ENCODE assay signal across 16 cellular contexts in the genomic region with DNA sequence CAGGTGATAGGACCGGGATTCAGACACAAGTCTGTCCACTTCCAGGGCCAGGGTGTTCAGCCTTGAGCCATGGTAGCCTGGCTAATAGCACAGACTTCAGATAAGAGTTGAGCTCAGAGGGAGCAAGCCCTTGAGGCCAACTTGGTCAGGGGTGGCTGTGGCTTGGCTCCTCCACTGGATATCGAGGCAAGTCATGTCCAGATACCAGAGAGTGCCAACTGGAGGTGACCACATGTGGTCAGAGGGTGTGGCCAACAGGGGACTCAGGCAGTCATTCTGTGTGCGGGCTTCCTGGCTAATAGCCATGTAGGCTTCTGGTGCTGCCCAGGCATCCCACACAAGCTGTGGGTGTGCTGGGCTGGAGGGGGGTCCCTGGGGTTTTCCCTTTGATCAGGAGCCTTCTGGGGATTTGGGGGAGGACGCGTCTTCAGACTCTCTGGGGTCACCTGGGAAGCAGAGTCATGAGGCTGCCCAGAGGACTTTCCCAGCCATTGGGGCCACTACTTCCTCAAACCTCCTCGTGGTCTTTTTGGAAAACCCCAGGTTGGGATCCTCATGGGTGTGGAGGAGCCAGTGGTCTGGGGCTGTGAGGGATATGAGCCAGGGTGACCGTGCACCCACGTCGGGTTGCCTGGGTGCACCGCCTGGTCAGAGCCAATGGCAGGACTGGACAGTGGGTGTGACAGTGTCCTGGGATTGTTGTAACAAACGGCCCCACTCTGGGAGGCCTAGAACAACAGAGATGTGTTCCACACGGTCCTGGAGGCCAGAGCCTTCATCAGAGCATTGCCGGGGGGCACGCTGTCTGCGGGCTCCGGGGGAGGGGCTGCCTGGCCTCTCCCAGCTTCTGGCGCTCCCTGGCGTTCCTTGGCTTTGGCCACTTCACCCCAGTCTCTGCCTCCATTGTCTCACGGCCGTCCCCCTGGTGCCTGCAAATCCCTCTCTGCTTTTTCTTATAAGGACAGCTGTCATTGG.
"Had no signal": no experiment of that assay in that cellular context is flagged by ENCODE, and none has a peak within 500 bp of the region (broad histone marks: within the 10 kb centered on the region; RNA-seq: fewer than 3 reads in every experiment).

No MANE protein-coding gene starts in this region.

- DNase-seq: activated gamma-delta T cell; activated naive CD8-positive, alpha-beta T cell treated with anti-CD3 and anti-CD28 coated beads, Interleukin-2, amount 10 ng/mL, durations not matched to agents 7 days and 5 days; activated T-cell treated with anti-CD3 and anti-CD28 coated beads, Interleukin-2, amount 50 U/mL, for 48 hours; anterior cingulate cortex; esophagus squamous epithelium; foreskin keratinocyte; heart right ventricle; mesenchymal stem cell; stimulated activated CD4-positive, alpha-beta T cell treated with anti-CD3 and anti-CD28 coated beads, Interleukin-15, amount 100 ng/mL, for 24 hours; stimulated activated CD4-positive, alpha-beta T cell treated with anti-CD3 and anti-CD28 coated beads, Interleukin-4, amount 100 ng/mL, for 24 hours; thyroid gland had no signal

- ATAC-seq: foreskin keratinocyte, heart right ventricle, left lobe of liver, pancreas had no signal

- H3K4me3 Mint-ChIP-seq: activated naive CD8-positive, alpha-beta T cell treated with anti-CD3 and anti-CD28 coated beads, Interleukin-2, amount 10 ng/mL, durations not matched to agents 7 days and 5 days; neural progenitor cell had no signal

- H3K27me3 ChIP-seq: thyroid gland had no signal

- H3K4me3 ChIP-seq: esophagus squamous epithelium, heart right ventricle, neural progenitor cell, pancreas, thyroid gland had no signal

- H3K4me1 ChIP-seq: foreskin keratinocyte, neural progenitor cell, pancreas had no signal

- H3K4me2 ChIP-seq: neural progenitor cell had no signal

- H3K27ac Mint-ChIP-seq: activated naive CD8-positive, alpha-beta T cell treated with anti-CD3 and anti-CD28 coated beads, Interleukin-2, amount 10 ng/mL, durations not matched to agents 7 days and 5 days; neural progenitor cell had no signal

- FAIRE-seq: bronchial epithelial cell, islet of Langerhans, pancreas had no signal

- H2AFZ ChIP-seq: neural progenitor cell had no signal

- H3K9ac ChIP-seq: neural progenitor cell had no signal

- H3K36me3 Mint-ChIP-seq: activated naive CD8-positive, alpha-beta T cell treated with anti-CD3 and anti-CD28 coated beads, Interleukin-2, amount 10 ng/mL, durations not matched to agents 7 days and 5 days; neural progenitor cell had no signal

- H3K9me3 ChIP-seq: esophagus squamous epithelium, heart right ventricle, pancreas, thyroid gland had no signal

- H3K9me3 Mint-ChIP-seq: activated naive CD8-positive, alpha-beta T cell treated with anti-CD3 and anti-CD28 coated beads, Interleukin-2, amount 10 ng/mL, durations not matched to agents 7 days and 5 days had no signal

- H3K36me3 ChIP-seq: esophagus squamous epithelium, heart right ventricle, neural progenitor cell, pancreas, thyroid gland had no signal

- H3K27ac ChIP-seq: esophagus squamous epithelium, foreskin keratinocyte, heart right ventricle, neural progenitor cell, pancreas, thyroid gland had no signal
